16 cellular contexts compared by ENCODE assay signal in genomic region chr17:73289549-73290254, GRCh38. TPM values are rescaled to one million over a fixed set of nuclear protein-coding genes. Genes with fewer than 3 reads are reported as not detected.
DNase-seq lines count a peak whose midpoint lies in the region; ATAC-seq and TF ChIP-seq lines count a peak whose summit lies in the region.
"Had no signal": no experiment of that assay in that cellular context is flagged by ENCODE, and none has a peak within 500 bp of the region (broad histone marks: within the 10 kb centered on the region; RNA-seq: fewer than 3 reads in every experiment).

No MANE protein-coding gene starts in this region.

- H3K4me3 Mint-ChIP-seq in progenitor cell of endocrine pancreas (ENCODE audit: low read depth): peak overlapping the region; percentile 25
- no peak overlapping the region for H3K4me3 Mint-ChIP-seq in activated T-cell treated with anti-CD3 and anti-CD28 coated beads, Interleukin-2, amount 50 U/mL, for 72 hours

- intact Hi-C loops in left ventricle myocardium inferior (cut with micrococcal nuclease): no loop called here
- intact Hi-C loops in Right ventricle myocardium inferior (cut with DNase I): no loop called here

- DNase-seq in left ventricle myocardium inferior: no peak
- no peak for DNase-seq in Right ventricle myocardium inferior (ENCODE audit: missing footprints)
- no peak for DNase-seq in fibroblast of lung (ENCODE audit: low read depth in 2 of 2)
- DNase-seq in progenitor cell of endocrine pancreas (ENCODE audit: low spot score, unreplicated experiment): no peak
- no peak for DNase-seq in activated T-cell treated with anti-CD3 and anti-CD28 coated beads, Interleukin-2, amount 50 U/mL, for 72 hours
- no peak for DNase-seq in SW480 (ENCODE audit: low spot score)
- no peak for DNase-seq in T1000 (lab: John Stamatoyannopoulos, UW)
- DNase-seq in stimulated activated CD4-positive, alpha-beta T cell treated with anti-CD3 and anti-CD28 coated beads, Interleukin-15, amount 100 ng/mL, for 24 hours: no peak
- DNase-seq: activated CD8-positive, alpha-beta memory T cell treated with anti-CD3 and anti-CD28 coated beads for 24 hours; DMS53; effector CD4-positive, alpha-beta T cell; NK-92 treated with Interleukin-12 subunit alpha and Interleukin-12 subunit beta, amount 100 ng/mL, for 24 hours; T-helper 1 cell had no signal

- H2AFZ ChIP-seq in fibroblast of lung (ENCODE audit: low read length): no peak overlapping the region

- no peaks in the 10 kb centered on the region for H3K9me3 Mint-ChIP-seq in progenitor cell of endocrine pancreas (ENCODE audit: low read depth)
- H3K9me3 Mint-ChIP-seq in activated T-cell treated with anti-CD3 and anti-CD28 coated beads, Interleukin-2, amount 50 U/mL, for 72 hours: no peaks in the 10 kb centered on the region
- H3K9me3 Mint-ChIP-seq: activated naive CD4-positive, alpha-beta T cell treated with anti-CD3 and anti-CD28 coated beads, Interleukin-2, amount 50 U/mL, for 72 hours had no signal

- H3K4me3 ChIP-seq in left ventricle myocardium inferior (peak overlapping the region; percentile 18), fibroblast of lung (replicated peaks in 1 of 4; ENCODE audit: control extremely low read depth in 1 of 4, insufficient read depth in 1 of 4, low read depth in 3 of 4, low read length in 4 of 4) (no peak overlapping the region)

- no peak for TF ChIP-seq CTCF in left ventricle myocardium inferior (IDR thresholded peaks at IDR 0.05; ENCODE audit: borderline replicate concordance)
- no peak for TF ChIP-seq CTCF in fibroblast of lung (conservative IDR thresholded peaks at IDR 0.05 in 1 of 2, IDR thresholded peaks at IDR 0.05 in 1 of 2; ENCODE audit: low read depth in 1 of 2, low read length in 2 of 2)
- no peak for TF ChIP-seq CTCF in progenitor cell of endocrine pancreas (IDR thresholded peaks at IDR 0.05; ENCODE audit: unreplicated experiment)

- H3K4me1 Mint-ChIP-seq in progenitor cell of endocrine pancreas (ENCODE audit: low read depth): peaks cover 53% of the 10 kb centered on the region
- peaks cover 25% of the 10 kb centered on the region for H3K4me1 Mint-ChIP-seq in activated T-cell treated with anti-CD3 and anti-CD28 coated beads, Interleukin-2, amount 50 U/mL, for 72 hours (ENCODE audit: low read depth)

- ATAC-seq in Right ventricle myocardium inferior: no peak
- ATAC-seq in activated T-cell treated with anti-CD3 and anti-CD28 coated beads, Interleukin-2, amount 50 U/mL, for 72 hours (replicated peaks in 1 of 2): no peak

- no peaks in the 10 kb centered on the region for H3K27me3 Mint-ChIP-seq in progenitor cell of endocrine pancreas
- H3K27me3 Mint-ChIP-seq in activated T-cell treated with anti-CD3 and anti-CD28 coated beads, Interleukin-2, amount 50 U/mL, for 72 hours (ENCODE audit: low read depth): peaks cover 5% of the 10 kb centered on the region

- H3K4me1 ChIP-seq in left ventricle myocardium inferior: peaks cover 100% of the 10 kb centered on the region
- peaks cover 45% of the 10 kb centered on the region for H3K4me1 ChIP-seq in fibroblast of lung (ENCODE audit: control insufficient read depth, extremely low read depth, insufficient read depth, low read length)

- no peak overlapping the region for H3K9ac ChIP-seq in fibroblast of lung (ENCODE audit: insufficient read depth, low read length)

- H3K36me3 ChIP-seq in left ventricle myocardium inferior: peaks cover 19% of the 10 kb centered on the region
- peaks cover 15% of the 10 kb centered on the region for H3K36me3 ChIP-seq in fibroblast of lung (ENCODE audit: control insufficient read depth, insufficient read depth, low read length)

- H3K4me2 ChIP-seq in fibroblast of lung (ENCODE audit: extremely low read depth, insufficient read depth, low read length): peak overlapping the region; percentile 58

- H4K20me1 ChIP-seq in fibroblast of lung (ENCODE audit: control insufficient read depth, extremely low read depth, insufficient read depth, low read length): no peaks in the 10 kb centered on the region

- peaks cover 12% of the 10 kb centered on the region for H3K36me3 Mint-ChIP-seq in progenitor cell of endocrine pancreas (ENCODE audit: insufficient read depth)
- no peaks in the 10 kb centered on the region for H3K36me3 Mint-ChIP-seq in activated T-cell treated with anti-CD3 and anti-CD28 coated beads, Interleukin-2, amount 50 U/mL, for 72 hours (ENCODE audit: insufficient read depth in 2 of 2)
- H3K36me3 Mint-ChIP-seq: activated naive CD4-positive, alpha-beta T cell treated with anti-CD3 and anti-CD28 coated beads, Interleukin-2, amount 50 U/mL, for 72 hours had no signal

- peaks cover 79% of the 10 kb centered on the region for H3K79me2 ChIP-seq in fibroblast of lung (ENCODE audit: control insufficient read depth, insufficient read depth, low read length)

- H3K27ac Mint-ChIP-seq in progenitor cell of endocrine pancreas: peak overlapping the region; percentile 80
- H3K27ac Mint-ChIP-seq in activated T-cell treated with anti-CD3 and anti-CD28 coated beads, Interleukin-2, amount 50 U/mL, for 72 hours: no peak overlapping the region

- H3K27me3 ChIP-seq in left ventricle myocardium inferior (ENCODE audit: low read depth) (no peaks in the 10 kb centered on the region), fibroblast of lung (ENCODE audit: control insufficient read depth, insufficient read depth, low read length) (no peaks in the 10 kb centered on the region)

- H3K9me3 ChIP-seq in left ventricle myocardium inferior (replicated peaks) (no peaks in the 10 kb centered on the region), fibroblast of lung (ENCODE audit: control insufficient read depth, insufficient read depth, low read depth, low read length) (no peaks in the 10 kb centered on the region)

- H3K27ac ChIP-seq in left ventricle myocardium inferior (replicated peaks) (peak overlapping the region; percentile 94), fibroblast of lung (ENCODE audit: insufficient read depth, low read length) (peak overlapping the region; percentile 43)

RNA-seq across cellular contexts. Expression of gene CDC42EP4, which starts 22.1 kb away (rescaled TPM):
- total RNA-seq in left ventricle myocardium inferior (34.0 TPM), Right ventricle myocardium inferior (58.8 TPM), fibroblast of lung (31.3 and 34.2 TPM in 2 replicates), progenitor cell of endocrine pancreas (66.0 and 77.9 TPM in 2 replicates)
- 16.9 and 20.9 TPM in 2 replicates for polyA plus RNA-seq in fibroblast of lung
- 24.2 and 28.9 TPM in 2 replicates for polyA plus RNA-seq in fibroblast of lung (2012)
- 33.7 and 42.3 TPM in 2 replicates for polyA minus RNA-seq in fibroblast of lung (ENCODE audit: low replicate concordance)
- total RNA-seq in activated T-cell treated with anti-CD3 and anti-CD28 coated beads, Interleukin-2, amount 50 U/mL, for 72 hours: 1 to 10 TPM; 1.6 to 3.2 TPM

RNA-seq across cellular contexts. Expression of gene CPSF4L, which starts 28.0 kb away (rescaled TPM):
- total RNA-seq in left ventricle myocardium inferior (not detected), Right ventricle myocardium inferior (not detected), fibroblast of lung (0.26 TPM in 1 of 2 replicates, not detected in the other), progenitor cell of endocrine pancreas (0.33 TPM in 1 of 2 replicates, not detected in the other)
- polyA plus RNA-seq in fibroblast of lung: not detected in 2 replicates
- not detected in 2 replicates for polyA plus RNA-seq in fibroblast of lung (2012)
- polyA minus RNA-seq in fibroblast of lung (ENCODE audit: low replicate concordance): not detected in 2 replicates
- total RNA-seq in activated T-cell treated with anti-CD3 and anti-CD28 coated beads, Interleukin-2, amount 50 U/mL, for 72 hours: not detected
- total RNA-seq: A673; activated naive CD4-positive, alpha-beta T cell treated with anti-CD3 and anti-CD28 coated beads, Interleukin-2, amount 50 U/mL, for 72 hours; GM12878 had no signal
- polyA plus RNA-seq: GM12878 had no signal
